1 cellular context compared by ENCODE assay signal in genomic region chr6:43517503-43518357, GRCh38.
TF ChIP-seq lines count a peak whose summit lies in the region.

No MANE protein-coding gene starts in this region.

TF ChIP-seq in WTC11, 78 proteins besides CTCF, POLR2A, EP300 and RAD21 (continued from another document):
- no peak for TF ChIP-seq ATF2 (CRISPR knock-in tag; IDR thresholded peaks at IDR 0.05; ENCODE audit: borderline replicate concordance, low read depth)
- no peak for TF ChIP-seq FOXK1 (CRISPR knock-in tag; IDR thresholded peaks at IDR 0.05)
- no peak for TF ChIP-seq RORB (CRISPR knock-in tag; IDR thresholded peaks at IDR 0.05)
- no peak for TF ChIP-seq MLX (CRISPR knock-in tag; IDR thresholded peaks at IDR 0.05)
- no peak for TF ChIP-seq USF1 (CRISPR knock-in tag; IDR thresholded peaks at IDR 0.05)
- TF ChIP-seq CBFB (CRISPR knock-in tag; IDR thresholded peaks at IDR 0.05; ENCODE audit: low read depth) = no peak
- no peak for TF ChIP-seq FOXP1 (CRISPR knock-in tag; IDR thresholded peaks at IDR 0.05; ENCODE audit: borderline replicate concordance)
